In genomic region chr17:78935419-78936323, GRCh38 we compare ENCODE assay signal across 8 cellular contexts. TPM values are rescaled to one million over a fixed set of nuclear protein-coding genes. Genes with fewer than 3 reads are reported as not detected.
DNase-seq lines count a peak whose midpoint lies in the region; ATAC-seq and TF ChIP-seq lines count a peak whose summit lies in the region.

No MANE protein-coding gene starts in this region.

- H3K4me3 ChIP-seq in choroid plexus epithelial cell (ENCODE audit: low read depth, low read length) (no peak overlapping the region), muscle layer of colon (ENCODE audit: low read depth in 1 of 2, low read length in 2 of 2) (no peak overlapping the region)

- H3K9ac ChIP-seq in muscle layer of colon (ENCODE audit: low read length) = no peak overlapping the region

- DNase-seq in A172 (ENCODE audit: low spot score) = peak; percentile 99
- peak; percentile 97 for DNase-seq in LHCN-M2 (ENCODE audit: low read depth)
- DNase-seq in choroid plexus epithelial cell (ENCODE audit: low read depth) = peak; percentile 99
- DNase-seq in nucleus accumbens (lab: John Stamatoyannopoulos, UW) = no peak
- no peak for DNase-seq in GM19238 (ENCODE audit: insufficient read length, low spot score)

- ATAC-seq in HG03457 (IDR thresholded peaks at IDR 0.05; ENCODE audit: unreplicated experiment) (no peak), GM21515 (IDR thresholded peaks at IDR 0.05; ENCODE audit: unreplicated experiment) (no peak)

- H3K9me3 ChIP-seq in muscle layer of colon (ENCODE audit: low read length) = no peaks in the 10 kb centered on the region

- peaks cover 32% of the 10 kb centered on the region for H3K4me1 ChIP-seq in muscle layer of colon (ENCODE audit: insufficient read depth, low read length)

- no peaks in the 10 kb centered on the region for H3K27me3 ChIP-seq in muscle layer of colon (ENCODE audit: control insufficient read depth in 1 of 2, insufficient read depth in 2 of 2, low read length in 2 of 2)

- TF ChIP-seq CTCF in choroid plexus epithelial cell (conservative IDR thresholded peaks at IDR 0.05; ENCODE audit: low read depth, low read length) = no peak

- no peaks in the 10 kb centered on the region for H3K36me3 ChIP-seq in muscle layer of colon (ENCODE audit: insufficient read depth, low read length)

- H3K27ac ChIP-seq in muscle layer of colon (ENCODE audit: low read depth, low read length) = peak overlapping the region; percentile 84

RNA-seq across cellular contexts. Expression of gene TIMP2, which starts 10.5 kb away (rescaled TPM):
- 257 and 279 TPM in 2 replicates for total RNA-seq in A172 (2014; rRNA removed; shearing (Covaris generic))
- total RNA-seq in LHCN-M2 (2014; rRNA removed) = 94.7 and 127 TPM in 2 replicates
- polyA plus RNA-seq in LHCN-M2 (2012) = 273 TPM

RNA-seq across cellular contexts. Expression of gene CEP295NL, which starts 32.7 kb away (rescaled TPM):
- total RNA-seq in A172 (2014; rRNA removed; shearing (Covaris generic)) = 0.81 and 0.89 TPM in 2 replicates
- total RNA-seq in LHCN-M2 (2014; rRNA removed) = 0.17 and 0.32 TPM in 2 replicates
- polyA plus RNA-seq in LHCN-M2 (2012) = 0.24 TPM

RNA-seq across cellular contexts. Expression of gene LGALS3BP, which starts 44.1 kb away (rescaled TPM):
- total RNA-seq in A172 (2014; rRNA removed; shearing (Covaris generic)) = 352 and 514 TPM in 2 replicates
- total RNA-seq in LHCN-M2 (2014; rRNA removed) = 331 and 403 TPM in 2 replicates
- 205 TPM for polyA plus RNA-seq in LHCN-M2 (2012)

Comparison
In these comparisons a context has a peak if more than half of its experiments do, and no peak if none do; other contexts are left out.
1. DNase-seq: peak in A172 (single experiment), LHCN-M2 (single experiment) and choroid plexus epithelial cell (single experiment); none in nucleus accumbens (0 of 56) and GM19238 (single experiment).